ENCODE assay signal across 25 cellular contexts in genomic region chr5:173648308-173648866, GRCh38.
"Had no signal": no experiment of that assay in that cellular context is flagged by ENCODE, and none has a peak within 500 bp of the region (broad histone marks: within the 10 kb centered on the region; RNA-seq: fewer than 3 reads in every experiment).

No MANE protein-coding gene starts in this region.

- ATAC-seq: Panc1, PC-3, Right ventricle myocardium inferior had no signal

- H3K9me3 ChIP-seq: SJSA1 had no signal

- H3K4me3 Mint-ChIP-seq: IgD-negative memory B cell had no signal

- H3K27me3 ChIP-seq: SJSA1 had no signal

- DNase-seq: KBM-7, MV-4-11, NCI-H1048, NCI-H1105, NCI-H1417, NCI-H1436 treated with DMSO at 0.1 percent for 48 hours, NCI-H1694 treated with DMSO at 0.1 percent for 48 hours, NCI-H1930, NCI-H2081, NCI-H2107, NCI-H226, NCI-H446, NCI-H510A, NCI-H524 treated with DMSO at 0.1 percent for 48 hours, NCI-H69, NCI-H774, PC-3, SHP77 treated with DMSO at 0.1 percent for 48 hours had no signal

- H3K27ac ChIP-seq: HL-60, RWPE1, SJSA1, SK-N-MC had no signal

- H3K27ac Mint-ChIP-seq: IgD-negative memory B cell had no signal

- H3K36me3 ChIP-seq: SJSA1 had no signal

- H3K4me3 ChIP-seq: SJSA1, SK-N-MC had no signal
